22 cellular contexts compared by ENCODE assay signal in the genomic region with DNA sequence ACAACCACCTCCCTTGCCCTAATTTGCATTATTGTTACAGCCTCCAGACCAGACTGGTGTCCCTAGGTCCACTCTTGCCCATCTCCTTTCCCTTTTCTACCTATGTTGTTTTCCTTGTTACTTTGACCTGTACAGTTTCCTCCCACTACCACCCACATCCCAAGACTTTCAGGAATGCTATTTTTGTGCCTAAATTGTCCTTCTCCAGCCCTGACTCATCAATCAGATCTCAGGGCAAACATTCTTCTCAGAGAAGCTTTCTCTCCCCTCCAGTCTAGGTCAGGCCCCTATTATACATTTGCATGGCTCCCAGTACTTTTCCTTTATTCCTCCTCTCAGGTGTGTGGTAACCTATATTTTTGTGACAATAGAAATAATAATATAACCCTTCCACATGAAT.
DNase-seq lines count a peak whose midpoint lies in the region; ATAC-seq, FAIRE-seq and TF ChIP-seq lines count a peak whose summit lies in the region.
"Had no signal": no experiment of that assay in that cellular context is flagged by ENCODE, and none has a peak within 500 bp of the region (broad histone marks: within the 10 kb centered on the region; RNA-seq: fewer than 3 reads in every experiment).

No MANE protein-coding gene starts in this region.

- peak in 1 of 2 experiments; percentile 21 for DNase-seq in Caco-2
- DNase-seq in HT1080 (ENCODE audit: low read depth), result peak; percentile 35
- peak; percentile 56 for DNase-seq in astrocyte of the hippocampus (ENCODE audit: low read depth, low spot score)
- peak; percentile 50 for DNase-seq in urothelium cell line (ENCODE audit: low spot score)
- no peak for DNase-seq in posterior cingulate gyrus
- no peak for DNase-seq in activated CD8-positive, alpha-beta T cell treated with anti-CD3 and anti-CD28 coated beads, Interleukin-2, amount 10 ng/mL, durations not matched to agents 7 days and 5 days
- no peak for DNase-seq in left ventricle myocardium inferior
- DNase-seq: AML-193; Calu3; CD4-positive, alpha-beta memory T cell; DMS 273 treated with DMSO at 0.1 percent for 48 hours; HCEC 1CT; HFFc6; KBM-7 had no signal

- H3K4me1 ChIP-seq in Caco-2 (peaks cover 18% of the 10 kb centered on the region), left ventricle myocardium inferior (no peaks in the 10 kb centered on the region)
- H3K4me1 ChIP-seq: A549 had no signal

- H3K4me1 Mint-ChIP-seq in Caco-2 (ENCODE audit: low read depth, unreplicated experiment), result peaks cover 35% of the 10 kb centered on the region
- H3K4me1 Mint-ChIP-seq in activated CD8-positive, alpha-beta T cell treated with anti-CD3 and anti-CD28 coated beads, Interleukin-2, amount 10 ng/mL, durations not matched to agents 7 days and 5 days (ENCODE audit: low read depth), result no peaks in the 10 kb centered on the region
- H3K4me1 Mint-ChIP-seq: CD4-positive, alpha-beta memory T cell; IgD-negative memory B cell had no signal

- H3K36me3 ChIP-seq in Caco-2 (ENCODE audit: control insufficient read depth, insufficient read depth, low read length), result no peaks in the 10 kb centered on the region
- H3K36me3 ChIP-seq in left ventricle myocardium inferior, result no peaks in the 10 kb centered on the region

- H3K4me3 Mint-ChIP-seq in Caco-2 (ENCODE audit: unreplicated experiment), result no peak overlapping the region
- no peak overlapping the region for H3K4me3 Mint-ChIP-seq in activated CD8-positive, alpha-beta T cell treated with anti-CD3 and anti-CD28 coated beads, Interleukin-2, amount 10 ng/mL, durations not matched to agents 7 days and 5 days
- H3K4me3 Mint-ChIP-seq: CD4-positive, alpha-beta memory T cell; GM23338; HFFc6; IgD-negative memory B cell had no signal

- no peak overlapping the region for H3K27ac ChIP-seq in left ventricle myocardium inferior (replicated peaks)
- H3K27ac ChIP-seq: 22Rv1, A549, C4-2B had no signal

- no TSS peak for BruUV-seq in Caco-2 (replicated peaks; lab: Mats Ljungman, UMichigan)

- H3K27me3 Mint-ChIP-seq in Caco-2 (ENCODE audit: insufficient read depth, unreplicated experiment), result no peaks in the 10 kb centered on the region
- H3K27me3 Mint-ChIP-seq in activated CD8-positive, alpha-beta T cell treated with anti-CD3 and anti-CD28 coated beads, Interleukin-2, amount 10 ng/mL, durations not matched to agents 7 days and 5 days (ENCODE audit: low read depth), result no peaks in the 10 kb centered on the region

- H3K9me3 ChIP-seq in Caco-2 (no peaks in the 10 kb centered on the region), left ventricle myocardium inferior (replicated peaks) (no peaks in the 10 kb centered on the region)
- H3K9me3 ChIP-seq: A549 had no signal

- ATAC-seq in activated CD8-positive, alpha-beta T cell treated with anti-CD3 and anti-CD28 coated beads, Interleukin-2, amount 10 ng/mL, durations not matched to agents 7 days and 5 days, result no peak
- ATAC-seq: A549, GM23338, HepG2 had no signal

- intact Hi-C loops in Caco-2 (cut with micrococcal nuclease; ENCODE audit: unreplicated experiment), result loop anchor here (1.0 kb wide), 1 partner anchor 15 kb away; no protein-coding TSS in a partner anchor
- intact Hi-C loops in posterior cingulate gyrus (cut with DNase I), result no loop called here
- intact Hi-C loops in left ventricle myocardium inferior (cut with micrococcal nuclease), result no loop called here

- POLR2A ChIA-PET in Caco-2 (lab: Charles Lee), result no interaction called here
- POLR2A ChIA-PET in activated CD8-positive, alpha-beta T cell treated with anti-CD3 and anti-CD28 coated beads, Interleukin-2, amount 10 ng/mL, durations not matched to agents 7 days and 5 days (lab: Charles Lee), result no interaction called here

- CTCF ChIA-PET in Caco-2 (lab: Charles Lee), result no interaction called here
- CTCF ChIA-PET in activated CD8-positive, alpha-beta T cell treated with anti-CD3 and anti-CD28 coated beads, Interleukin-2, amount 10 ng/mL, durations not matched to agents 7 days and 5 days (lab: Charles Lee), result no interaction called here

- H3K36me3 Mint-ChIP-seq in Caco-2 (ENCODE audit: insufficient read depth, unreplicated experiment), result no peaks in the 10 kb centered on the region
- H3K36me3 Mint-ChIP-seq in activated CD8-positive, alpha-beta T cell treated with anti-CD3 and anti-CD28 coated beads, Interleukin-2, amount 10 ng/mL, durations not matched to agents 7 days and 5 days (ENCODE audit: low read depth), result no peaks in the 10 kb centered on the region
- H3K36me3 Mint-ChIP-seq: CD4-positive, alpha-beta memory T cell; IgD-negative memory B cell had no signal

- peak overlapping the region; percentile 21 for H3K27ac Mint-ChIP-seq in Caco-2 (ENCODE audit: unreplicated experiment)
- H3K27ac Mint-ChIP-seq in activated CD8-positive, alpha-beta T cell treated with anti-CD3 and anti-CD28 coated beads, Interleukin-2, amount 10 ng/mL, durations not matched to agents 7 days and 5 days, result no peak overlapping the region
- H3K27ac Mint-ChIP-seq: CD4-positive, alpha-beta memory T cell; GM23338; HFFc6 had no signal

- no peaks in the 10 kb centered on the region for H3K27me3 ChIP-seq in Caco-2 (replicated peaks; ENCODE audit: control insufficient read depth, insufficient read depth, low read length)
- H3K27me3 ChIP-seq in left ventricle myocardium inferior (ENCODE audit: low read depth), result no peaks in the 10 kb centered on the region

- no peak for TF ChIP-seq CTCF in Caco-2 (IDR thresholded peaks at IDR 0.05; ENCODE audit: insufficient read depth in 1 of 2, low read depth in 1 of 2, low read length in 1 of 2, severe bottlenecking in 1 of 2, unreplicated experiment in 1 of 2)
- TF ChIP-seq CTCF in left ventricle myocardium inferior (IDR thresholded peaks at IDR 0.05; ENCODE audit: borderline replicate concordance), result no peak

- no peak for FAIRE-seq in urothelium cell line (lab: Jason Lieb, UNC)
- FAIRE-seq: A549, G401.6, H54, HepG2 had no signal

- H3K9me3 Mint-ChIP-seq in Caco-2 (ENCODE audit: unreplicated experiment), result peaks cover 13% of the 10 kb centered on the region
- H3K9me3 Mint-ChIP-seq in activated CD8-positive, alpha-beta T cell treated with anti-CD3 and anti-CD28 coated beads, Interleukin-2, amount 10 ng/mL, durations not matched to agents 7 days and 5 days (ENCODE audit: insufficient read depth), result no peaks in the 10 kb centered on the region
- H3K9me3 Mint-ChIP-seq: GM23338, IgD-negative memory B cell had no signal

- H3K4me3 ChIP-seq in Caco-2 (ENCODE audit: low read depth, low read length) (no peak overlapping the region), left ventricle myocardium inferior (no peak overlapping the region)
- H3K4me3 ChIP-seq: A549, GM23338 had no signal

Comparison
In these comparisons a context has a peak if more than half of its experiments do, and no peak if none do; other contexts are left out.
1. DNase-seq: peak in HT1080 (single experiment), astrocyte of the hippocampus (single experiment) and urothelium cell line (single experiment); none in posterior cingulate gyrus (0 of 10), activated CD8-positive, alpha-beta T cell treated with anti-CD3 and anti-CD28 coated beads, Interleukin-2, amount 10 ng/mL, durations not matched to agents 7 days and 5 days (single experiment) and left ventricle myocardium inferior (single experiment).